24 cellular contexts compared by ENCODE assay signal in the genomic region with DNA sequence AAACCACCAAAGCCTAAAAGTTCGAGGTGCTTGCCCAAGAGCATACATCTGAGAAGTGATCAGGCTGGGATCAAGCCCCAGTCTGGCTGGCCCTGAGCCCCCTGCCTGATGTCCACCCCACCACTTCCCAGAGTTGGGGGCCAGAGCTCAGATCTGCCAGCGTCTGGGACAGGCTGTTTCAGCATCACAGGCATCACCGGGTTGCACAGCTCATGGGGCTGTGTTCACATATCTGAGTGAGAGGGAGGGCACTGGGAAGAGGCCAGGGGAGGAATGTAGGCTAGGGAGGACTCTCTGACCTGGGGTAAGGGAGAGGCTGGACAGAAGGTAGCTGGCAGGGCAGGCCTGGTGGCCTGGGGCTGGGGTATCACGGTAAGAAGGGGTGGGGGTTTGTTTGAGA. TPM values are rescaled to one million over a fixed set of nuclear protein-coding genes. Genes with fewer than 3 reads are reported as not detected.
DNase-seq lines count a peak whose midpoint lies in the region; ATAC-seq and TF ChIP-seq lines count a peak whose summit lies in the region.
"Had no signal": no experiment of that assay in that cellular context is flagged by ENCODE, and none has a peak within 500 bp of the region (broad histone marks: within the 10 kb centered on the region; RNA-seq: fewer than 3 reads in every experiment).

No MANE protein-coding gene starts in this region.

- dilution Hi-C loops in mammary epithelial cell (cut with HindIII; ENCODE audit: low sequenced_read_pairs), result no loop called here

- no peaks in the 10 kb centered on the region for H3K79me2 ChIP-seq in mammary epithelial cell (ENCODE audit: insufficient read depth, low read length)

- BruUV-seq in MCF 10A (replicated peaks; lab: Mats Ljungman, UMichigan) (no TSS peak), mammary epithelial cell (replicated peaks; lab: Mats Ljungman, UMichigan) (no TSS peak)

- no peak overlapping the region for H3K4me3 Mint-ChIP-seq in MCF 10A (ENCODE audit: unreplicated experiment)
- no peak overlapping the region for H3K4me3 Mint-ChIP-seq in stimulated activated effector memory CD8-positive, alpha-beta T cell treated with anti-CD3 and anti-CD28 coated beads, Interleukin-12 subunit alpha, Interleukin-12 subunit beta, amount 100 ng/mL, for 72 hours
- H3K4me3 Mint-ChIP-seq: CD8-positive, alpha-beta T cell; GM23338 had no signal

- WGBS in mammary epithelial cell (ENCODE audit: low coverage, missing lambda C conversion rate), result 75% methylated on average over 4 of the region's 4 CpGs
- WGBS in esophagus muscularis mucosa, result 76% methylated on average over 4 of the region's 4 CpGs
- 65 to 66% methylated on average over 4 of the region's 4 CpGs for WGBS in aorta, 2 donors

- H4K20me1 ChIP-seq in mammary epithelial cell (ENCODE audit: insufficient read depth, low read length), result no peaks in the 10 kb centered on the region

- no peak overlapping the region for H2AFZ ChIP-seq in mammary epithelial cell (ENCODE audit: low read depth, low read length)
- H2AFZ ChIP-seq: GM23338 had no signal

- POLR2A ChIA-PET in MCF 10A (lab: Yijun Ruan, JAX), result interaction anchor here (0.8 to 4.0 kb wide), 8 partner anchors 10 to 41 kb away, joined by 3 to 22 read pairs (median 6); a partner anchor contains a TSS

- peaks cover 29% of the 10 kb centered on the region for H3K36me3 Mint-ChIP-seq in MCF 10A (ENCODE audit: insufficient read depth, unreplicated experiment)
- peaks cover 5% of the 10 kb centered on the region for H3K36me3 Mint-ChIP-seq in stimulated activated effector memory CD8-positive, alpha-beta T cell treated with anti-CD3 and anti-CD28 coated beads, Interleukin-12 subunit alpha, Interleukin-12 subunit beta, amount 100 ng/mL, for 72 hours

- CTCF ChIA-PET in MCF 10A (lab: Yijun Ruan, JAX) (interaction anchor here (0.6 to 32.3 kb wide), 4 partner anchors 15 to 99 kb away, joined by 4 to 457 read pairs (median 213); a partner anchor contains a TSS), mammary epithelial cell (lab: Charles Lee; ENCODE audit: low non-redundant PET) (interaction anchor here (0.6 kb wide), 1 partner anchor 116 kb away, joined by 4 read pairs; a partner anchor contains a TSS)

- no peak for TF ChIP-seq EP300 in esophagus muscularis mucosa (IDR thresholded peaks at IDR 0.05)

- no peak overlapping the region for H3K4me2 ChIP-seq in mammary epithelial cell (ENCODE audit: insufficient read depth, low read depth, low read length)
- H3K4me2 ChIP-seq: GM23338 had no signal

- intact Hi-C loops in MCF 10A (cut with micrococcal nuclease) (no loop called here), mammary epithelial cell (cut with micrococcal nuclease) (no loop called here), lower lobe of right lung (cut with DNase I) (no loop called here), esophagus muscularis mucosa (cut with DNase I) (no loop called here), aorta (cut with DNase I) (no loop called here)

- H3K27ac ChIP-seq in mammary epithelial cell (ENCODE audit: insufficient read depth, low read depth, low read length), result no peak overlapping the region
- no peak overlapping the region for H3K27ac ChIP-seq in lower lobe of right lung
- no peak overlapping the region for H3K27ac ChIP-seq in esophagus muscularis mucosa (replicated peaks in 1 of 4)
- H3K27ac ChIP-seq in aorta (ENCODE audit: low read depth in 1 of 2, low read length in 2 of 2), result no peak overlapping the region
- H3K27ac ChIP-seq: Peyer's patch had no signal

- no peaks in the 10 kb centered on the region for H3K27me3 ChIP-seq in mammary epithelial cell (ENCODE audit: insufficient read depth, low read length)
- H3K27me3 ChIP-seq in lower lobe of right lung (ENCODE audit: low read depth), result no peaks in the 10 kb centered on the region
- no peaks in the 10 kb centered on the region for H3K27me3 ChIP-seq in esophagus muscularis mucosa
- H3K27me3 ChIP-seq in aorta (ENCODE audit: control insufficient read depth in 1 of 2, insufficient read depth in 2 of 2, low read length in 1 of 2), result no peaks in the 10 kb centered on the region
- H3K27me3 ChIP-seq: Peyer's patch had no signal

- no peaks in the 10 kb centered on the region for H3K9me3 Mint-ChIP-seq in MCF 10A (ENCODE audit: unreplicated experiment)
- no peaks in the 10 kb centered on the region for H3K9me3 Mint-ChIP-seq in stimulated activated effector memory CD8-positive, alpha-beta T cell treated with anti-CD3 and anti-CD28 coated beads, Interleukin-12 subunit alpha, Interleukin-12 subunit beta, amount 100 ng/mL, for 72 hours
- H3K9me3 Mint-ChIP-seq: CD8-positive, alpha-beta T cell; GM23338 had no signal

- DNase-seq in MCF 10A (ENCODE audit: unreplicated experiment) (no peak), mammary epithelial cell (no peak), amniotic epithelial cell (ENCODE audit: low read depth) (peak; percentile 9), lower lobe of right lung (peak; percentile 34), esophagus muscularis mucosa (ENCODE audit: extremely low spot score) (no peak), aorta (no peak)
- no peak for DNase-seq in stimulated activated effector memory CD8-positive, alpha-beta T cell treated with anti-CD3 and anti-CD28 coated beads, Interleukin-12 subunit alpha, Interleukin-12 subunit beta, amount 100 ng/mL, for 72 hours (ENCODE audit: low spot score in 2 of 2)
- DNase-seq: 8988T; AML-193; C1 segment of cervical spinal cord; CD8-positive, alpha-beta T cell; DMS153; KG1; NCI-H1092 treated with DMSO at 0.1 percent for 48 hours; NCI-H1436 treated with DMSO at 0.1 percent for 48 hours; NCI-H2029; NCI-H226; NCI-H524; NCI-H82 had no signal

- no peaks in the 10 kb centered on the region for H3K9me3 ChIP-seq in mammary epithelial cell (replicated peaks; ENCODE audit: insufficient read depth, low read length)
- H3K9me3 ChIP-seq in lower lobe of right lung, result no peaks in the 10 kb centered on the region
- H3K9me3 ChIP-seq in esophagus muscularis mucosa, result no peaks in the 10 kb centered on the region
- no peaks in the 10 kb centered on the region for H3K9me3 ChIP-seq in aorta (ENCODE audit: control insufficient read depth, low read length)
- H3K9me3 ChIP-seq: HAP-1, Peyer's patch had no signal

- no peak for TF ChIP-seq CTCF in MCF 10A (IDR thresholded peaks at IDR 0.05; ENCODE audit: unreplicated experiment)
- TF ChIP-seq CTCF in mammary epithelial cell (conservative IDR thresholded peaks at IDR 0.05 in 1 of 2, IDR thresholded peaks at IDR 0.05 in 1 of 2; ENCODE audit: extremely low read depth in 1 of 2, insufficient read depth in 1 of 2, low read depth in 1 of 2, low read length in 2 of 2), result no peak
- no peak for TF ChIP-seq CTCF in lower lobe of right lung (IDR thresholded peaks at IDR 0.05)
- no peak for TF ChIP-seq CTCF in esophagus muscularis mucosa (IDR thresholded peaks at IDR 0.05)

- H3K36me3 ChIP-seq in mammary epithelial cell (ENCODE audit: insufficient read depth, low read length) (no peaks in the 10 kb centered on the region), lower lobe of right lung (peaks cover 13% of the 10 kb centered on the region), esophagus muscularis mucosa (peaks cover 0 to 26% (median 0%) of the 10 kb centered on the region in 4 donors), aorta (ENCODE audit: control insufficient read depth in 1 of 2, insufficient read depth in 2 of 2, low read length in 1 of 2) (no peaks in the 10 kb centered on the region)
- H3K36me3 ChIP-seq: HAP-1 had no signal

- in situ Hi-C loops in mammary epithelial cell (cut with MboI; ENCODE audit: low sequenced_read_pairs in 2 of 2), result no loop called here

- peak overlapping the region; percentile 73 for H3K27ac Mint-ChIP-seq in MCF 10A (ENCODE audit: low read depth, unreplicated experiment)
- peak overlapping the region; percentile 68 for H3K27ac Mint-ChIP-seq in stimulated activated effector memory CD8-positive, alpha-beta T cell treated with anti-CD3 and anti-CD28 coated beads, Interleukin-12 subunit alpha, Interleukin-12 subunit beta, amount 100 ng/mL, for 72 hours
- H3K27ac Mint-ChIP-seq: CD8-positive, alpha-beta T cell; GM23338 had no signal

- peak in 1 of 2 donors; percentile 25 for ATAC-seq in lower lobe of right lung
- ATAC-seq in stimulated activated effector memory CD8-positive, alpha-beta T cell treated with anti-CD3 and anti-CD28 coated beads, Interleukin-12 subunit alpha, Interleukin-12 subunit beta, amount 100 ng/mL, for 72 hours, result no peak
- no peak for ATAC-seq in aorta (ENCODE audit: low FRiP score)
- ATAC-seq in GM18517 (IDR thresholded peaks at IDR 0.05; ENCODE audit: unreplicated experiment), result no peak
- ATAC-seq: CD8-positive, alpha-beta T cell; GM23338; Right ventricle myocardium inferior had no signal

- H3K4me1 ChIP-seq in mammary epithelial cell (ENCODE audit: insufficient read depth, low read length), result peaks cover 18% of the 10 kb centered on the region
- H3K4me1 ChIP-seq in lower lobe of right lung, result peaks cover 12% of the 10 kb centered on the region
- peaks cover 0 to 9% (median 2%) of the 10 kb centered on the region in 4 donors for H3K4me1 ChIP-seq in esophagus muscularis mucosa
- H3K4me1 ChIP-seq in aorta (ENCODE audit: control insufficient read depth in 1 of 2, insufficient read depth in 2 of 2, low read length in 2 of 2), result no peaks in the 10 kb centered on the region
- H3K4me1 ChIP-seq: HAP-1, Peyer's patch had no signal

- no peaks in the 10 kb centered on the region for H3K27me3 Mint-ChIP-seq in MCF 10A (ENCODE audit: insufficient read depth, unreplicated experiment)

- TF ChIP-seq POLR2A in esophagus muscularis mucosa (IDR thresholded peaks at IDR 0.05; ENCODE audit: low read depth), result no peak

- no peak overlapping the region for H3K9ac ChIP-seq in mammary epithelial cell (ENCODE audit: insufficient read depth, low read length)

- H3K4me3 ChIP-seq in mammary epithelial cell (replicated peaks in 1 of 3; ENCODE audit: insufficient read depth in 1 of 3, low read depth in 2 of 3, low read length in 3 of 3), result no peak overlapping the region
- no peak overlapping the region for H3K4me3 ChIP-seq in lower lobe of right lung
- H3K4me3 ChIP-seq in esophagus muscularis mucosa, result no peak overlapping the region
- no peak overlapping the region for H3K4me3 ChIP-seq in aorta (ENCODE audit: low read length in 2 of 2)
- H3K4me3 ChIP-seq: GM23338, HAP-1, Peyer's patch had no signal

- H3K4me1 Mint-ChIP-seq in MCF 10A (ENCODE audit: insufficient read depth, unreplicated experiment), result peaks cover 31% of the 10 kb centered on the region
- H3K4me1 Mint-ChIP-seq in stimulated activated effector memory CD8-positive, alpha-beta T cell treated with anti-CD3 and anti-CD28 coated beads, Interleukin-12 subunit alpha, Interleukin-12 subunit beta, amount 100 ng/mL, for 72 hours, result no peaks in the 10 kb centered on the region

RNA-seq across cellular contexts. Expression of a gene that starts 6.0 kb away (rescaled TPM):
- total RNA-seq in MCF 10A (2022), result 16.9 and 26.2 TPM in 2 replicates
- 10 to 100 TPM in 1 of 2 donors, 1 to 10 TPM in 1; 7.5 to 21.9 TPM for total RNA-seq in mammary epithelial cell
- polyA plus RNA-seq in mammary epithelial cell, result 8.7 TPM
- polyA minus RNA-seq in mammary epithelial cell, result 9.0 TPM
- 5.9 TPM for total RNA-seq in lower lobe of right lung
- total RNA-seq in esophagus muscularis mucosa, result 1 to 10 TPM in 2 of 4 donors, under 1 TPM in 2; 0.52 to 3.3 (median 1.6) TPM
- 1 to 10 TPM in 1 of 2 donors, under 1 TPM in 1; 0.52 to 5.7 TPM for total RNA-seq in aorta
- polyA plus RNA-seq in aorta, result 1 to 10 TPM in 1 of 2 donors, under 1 TPM in 1; 0.88 to 1.3 TPM

RNA-seq across cellular contexts. Expression of a gene that starts 14.4 kb away (rescaled TPM):
- total RNA-seq in MCF 10A (2022) (51.7 and 75.0 TPM in 2 replicates), mammary epithelial cell (10 to 100 TPM; 51.3 to 74.5 TPM), lower lobe of right lung (50.4 TPM), esophagus muscularis mucosa (10 to 100 TPM; 14.6 to 27.8 (median 20.3) TPM), aorta (10 to 100 TPM; 17.1 to 26.1 TPM)
- polyA plus RNA-seq in mammary epithelial cell (80.7 TPM), aorta (10 to 100 TPM; 19.0 to 40.0 TPM)
- polyA minus RNA-seq in mammary epithelial cell, result 141 TPM

RNA-seq across cellular contexts. Expression of a gene that starts 14.5 kb away (rescaled TPM):
- total RNA-seq in MCF 10A (2022), result 47.3 and 47.6 TPM in 2 replicates
- 100 to 1,000 TPM in 1 of 2 donors, 10 to 100 TPM in 1; 48.5 to 111 TPM for total RNA-seq in mammary epithelial cell
- polyA plus RNA-seq in mammary epithelial cell, result 39.4 TPM
- polyA minus RNA-seq in mammary epithelial cell, result 85.4 TPM
- total RNA-seq in lower lobe of right lung, result 85.7 TPM
- 10 to 100 TPM; 49.4 to 89.0 (median 81.0) TPM for total RNA-seq in esophagus muscularis mucosa
- total RNA-seq in aorta, result 10 to 100 TPM; 78.3 to 79.2 TPM
- polyA plus RNA-seq in aorta, result 10 to 100 TPM; 40.9 to 48.0 TPM

RNA-seq across cellular contexts. Expression of a gene that starts 24.2 kb away (rescaled TPM):
- total RNA-seq in MCF 10A (2022), result 77.3 and 79.9 TPM in 2 replicates
- 10 to 100 TPM; 55.7 to 81.9 TPM for total RNA-seq in mammary epithelial cell
- polyA plus RNA-seq in mammary epithelial cell, result 76.9 TPM
- polyA minus RNA-seq in mammary epithelial cell, result 52.9 TPM
- 72.3 TPM for total RNA-seq in lower lobe of right lung
- 10 to 100 TPM; 43.1 to 53.4 (median 50.5) TPM for total RNA-seq in esophagus muscularis mucosa
- 10 to 100 TPM; 44.6 to 59.1 TPM for total RNA-seq in aorta
- 10 to 100 TPM; 55.2 to 66.6 TPM for polyA plus RNA-seq in aorta

RNA-seq across cellular contexts. Expression of a gene that starts 24.8 kb away (rescaled TPM):
- total RNA-seq in MCF 10A (2022), result 233 and 243 TPM in 2 replicates
- 100 to 1,000 TPM in 1 of 2 donors, 10 to 100 TPM in 1; 66.2 to 274 TPM for total RNA-seq in mammary epithelial cell
- 284 TPM for polyA plus RNA-seq in mammary epithelial cell
- polyA minus RNA-seq in mammary epithelial cell, result 181 TPM
- 132 TPM for total RNA-seq in lower lobe of right lung
- total RNA-seq in esophagus muscularis mucosa, result 100 to 1,000 TPM; 117 to 152 (median 131) TPM
- total RNA-seq in aorta, result 100 to 1,000 TPM; 122 to 123 TPM
- polyA plus RNA-seq in aorta, result 100 to 1,000 TPM; 222 to 345 TPM

Comparison
In these comparisons a context has a peak if more than half of its experiments do, and no peak if none do; other contexts are left out.
1. DNase-seq: peak in amniotic epithelial cell (single experiment) and lower lobe of right lung (single experiment); none in MCF 10A (single experiment), mammary epithelial cell (single experiment), stimulated activated effector memory CD8-positive, alpha-beta T cell treated with anti-CD3 and anti-CD28 coated beads, Interleukin-12 subunit alpha, Interleukin-12 subunit beta, amount 100 ng/mL, for 72 hours (0 of 2), esophagus muscularis mucosa (single experiment) and aorta (0 of 2).